In genomic region chr21:39367783-39368182, GRCh38 we compare ENCODE assay signal across 11 cellular contexts.
"Had no signal": no experiment of that assay in that cellular context is flagged by ENCODE, and none has a peak within 500 bp of the region (broad histone marks: within the 10 kb centered on the region; RNA-seq: fewer than 3 reads in every experiment).

No MANE protein-coding gene starts in this region.

- H3K4me2 ChIP-seq: GM23338 had no signal

- H3K4me1 ChIP-seq: HAP-1 had no signal

- H3K9me3 ChIP-seq: HAP-1 had no signal

- H2AFZ ChIP-seq: GM23248, GM23338 had no signal

- FAIRE-seq: H1, H54 had no signal

- H3K4me3 ChIP-seq: GM23248, GM23338, HAP-1 had no signal

- H3K9ac ChIP-seq: GM23248 had no signal

- H3K36me3 ChIP-seq: HAP-1 had no signal

- ATAC-seq: GM23338, HCT116 had no signal

- H3K27ac ChIP-seq: GM23248 had no signal

- DNase-seq: GM23248, GOT3, H7, H9, HCEC 1CT, HFFc6 had no signal
